Comparison of ENCODE assay signal across 8 cellular contexts in the genomic region with DNA sequence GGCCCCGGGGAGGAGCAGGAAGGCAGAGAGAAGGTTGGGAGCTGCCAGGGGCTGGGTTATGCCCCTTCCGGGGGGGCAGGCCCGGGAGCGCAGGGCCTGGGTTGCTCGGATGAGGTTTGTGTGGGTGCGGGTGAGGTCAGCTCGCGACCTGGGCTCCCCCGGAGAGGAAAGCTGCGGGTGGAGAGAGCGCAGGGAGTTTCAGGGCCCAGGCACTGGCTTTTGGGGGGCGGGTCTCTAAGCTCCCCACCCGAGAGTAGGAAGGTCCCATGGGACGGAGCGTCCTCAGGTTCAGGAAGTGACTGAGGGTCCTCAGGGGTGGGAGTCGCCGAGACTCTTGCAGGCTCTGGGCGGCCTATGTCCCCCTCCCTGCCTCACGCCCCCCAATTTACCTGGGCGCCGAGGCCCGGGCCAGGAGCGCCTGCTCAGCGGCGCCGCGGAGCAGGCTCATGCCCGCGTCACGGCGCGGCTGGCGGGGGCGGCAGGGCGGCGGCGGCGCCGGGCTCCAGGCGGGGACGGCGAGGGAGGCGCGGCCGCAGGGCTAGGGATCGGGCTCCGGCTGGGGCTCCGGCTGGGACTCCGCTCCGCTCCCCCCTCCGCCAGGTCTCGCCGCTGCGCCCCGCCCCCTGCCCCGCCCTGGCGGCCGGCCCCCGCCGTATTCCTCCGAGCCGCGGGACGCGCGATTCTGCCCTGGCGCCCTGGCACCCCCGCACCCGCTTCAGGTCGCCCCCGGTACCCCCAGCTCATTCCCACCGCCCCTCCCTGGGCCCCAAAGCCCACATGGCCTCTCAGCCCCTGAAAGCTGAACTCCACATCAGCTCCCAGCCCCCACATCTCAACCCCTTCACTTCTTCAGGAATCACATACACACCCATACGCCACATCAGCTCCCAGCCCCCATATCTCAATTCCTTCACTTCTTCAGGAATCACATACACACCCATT.
DNase-seq lines count a peak whose midpoint lies in the region; ATAC-seq lines count a peak whose summit lies in the region.

Gene DOK4, minus strand, starts transcription at position 578 of the 942 bp plus-strand sequence. CDS start 6,986 bp downstream, outside the sequence.

- DNase-seq in SIG-M5 treated with dmso at 0.1 percent for 504 hours (lab: John Stamatoyannopoulos, UW; ENCODE audit: unreplicated experiment) (peak; percentile 45), SIG-M5 (lab: John Stamatoyannopoulos, UW) (no peak), NCI-H510A (lab: John Stamatoyannopoulos, UW) (peak; percentile 71), medulla oblongata (ENCODE audit: extremely low spot score) (peak; percentile 54)
- DNase-seq in activated CD8-positive, alpha-beta memory T cell treated with anti-CD3 and anti-CD28 coated beads for 1 hour (ENCODE audit: extremely low read depth in 1 of 2, low read depth in 1 of 2): peak; percentile 25 to 75
- peak; percentile 74 for DNase-seq in effector CD4-positive, alpha-beta T cell
- peak; percentile 60 to 85 (median 65) for DNase-seq in stimulated activated CD4-positive, alpha-beta T cell treated with anti-CD3 and anti-CD28 coated beads, TNF-alpha, amount 100 ng/mL, for 48 hours (ENCODE audit: low read depth in 3 of 3)

- peak; percentile 75 for ATAC-seq in HG02981 (IDR thresholded peaks at IDR 0.05; ENCODE audit: unreplicated experiment)
